26 cellular contexts compared by ENCODE assay signal in the genomic region with DNA sequence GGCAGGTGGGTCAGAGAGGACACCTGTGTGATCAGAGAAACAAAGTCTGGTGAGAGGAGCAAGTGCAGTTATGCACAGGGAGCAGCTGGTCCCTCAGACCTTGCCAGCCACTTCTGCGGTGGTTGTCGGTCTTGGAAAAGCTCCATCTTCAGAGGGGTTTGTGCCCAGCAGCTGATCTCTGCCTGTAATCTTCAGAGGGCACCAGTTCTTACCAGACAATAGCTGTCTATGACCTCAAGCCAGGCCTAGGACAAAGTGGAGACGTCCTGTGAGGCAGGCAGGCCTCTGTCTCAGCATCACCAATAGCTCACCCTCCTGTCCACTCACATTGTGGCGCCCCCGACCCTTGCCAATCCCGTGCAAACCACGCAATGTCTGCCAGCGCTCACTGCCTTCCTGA.
"Had no signal": no experiment of that assay in that cellular context is flagged by ENCODE, and none has a peak within 500 bp of the region (broad histone marks: within the 10 kb centered on the region; RNA-seq: fewer than 3 reads in every experiment).

No MANE protein-coding gene starts in this region.

- H3K36me3 ChIP-seq: neural progenitor cell, prostate gland, right atrium auricular region, sigmoid colon, spleen, thoracic aorta, tibial nerve, upper lobe of left lung, uterus had no signal

- H3K4me2 ChIP-seq: neural progenitor cell had no signal

- H2AFZ ChIP-seq: neural progenitor cell had no signal

- DNase-seq: central memory CD4-positive, alpha-beta T cell; dermis blood vessel endothelial cell; effector memory CD4-positive, alpha-beta T cell; erythroblast; head of caudate nucleus; midbrain; naive thymus-derived CD8-positive, alpha-beta T cell; sigmoid colon; spleen; stimulated activated CD4-positive, alpha-beta T cell treated with anti-CD3 and anti-CD28 coated beads, Interleukin-2, amount 100 ng/mL, for 48 hours; stimulated activated naive B cell treated with anti-CD40 and anti-IgM and Interleukin-4, amounts not matched to agents 10 μg/mL and 1 μg/mL and 100 μg/mL, for 72 hours; upper lobe of left lung; uterus had no signal

- H3K27ac Mint-ChIP-seq: naive thymus-derived CD8-positive, alpha-beta T cell; neural progenitor cell; stimulated activated naive B cell treated with anti-CD40 and anti-IgM and Interleukin-4, amounts not matched to agents 10 μg/mL and 1 μg/mL and 100 μg/mL, for 72 hours; stimulated activated naive CD8-positive, alpha-beta T cell treated with anti-CD3 and anti-CD28 coated beads, Interleukin-15, Interleukin-2, amounts not matched to agents 100 ng/mL and 50 ng/mL, for 24 hours had no signal

- H3K9me3 Mint-ChIP-seq: memory B cell; naive thymus-derived CD8-positive, alpha-beta T cell; neural progenitor cell; stimulated activated naive B cell treated with anti-CD40 and anti-IgM and Interleukin-4, amounts not matched to agents 10 μg/mL and 1 μg/mL and 100 μg/mL, for 72 hours; stimulated activated naive CD8-positive, alpha-beta T cell treated with anti-CD3 and anti-CD28 coated beads, Interleukin-15, Interleukin-2, amounts not matched to agents 100 ng/mL and 50 ng/mL, for 24 hours had no signal

- FAIRE-seq: colon, frontal cortex, keratinocyte had no signal

- H3K9me3 ChIP-seq: prostate gland, right atrium auricular region, sigmoid colon, spleen, thoracic aorta, tibial nerve, upper lobe of left lung, uterus had no signal

- ATAC-seq: left lobe of liver; naive thymus-derived CD8-positive, alpha-beta T cell; stimulated activated naive B cell treated with anti-CD40 and anti-IgM and Interleukin-4, amounts not matched to agents 10 μg/mL and 1 μg/mL and 100 μg/mL, for 72 hours had no signal

- H3K4me3 Mint-ChIP-seq: memory B cell; naive thymus-derived CD8-positive, alpha-beta T cell; neural progenitor cell; stimulated activated naive B cell treated with anti-CD40 and anti-IgM and Interleukin-4, amounts not matched to agents 10 μg/mL and 1 μg/mL and 100 μg/mL, for 72 hours; stimulated activated naive CD8-positive, alpha-beta T cell treated with anti-CD3 and anti-CD28 coated beads, Interleukin-15, Interleukin-2, amounts not matched to agents 100 ng/mL and 50 ng/mL, for 24 hours had no signal

- H3K4me3 ChIP-seq: lung, neural progenitor cell, prostate gland, right atrium auricular region, sigmoid colon, skin epidermis, spleen, thoracic aorta, tibial nerve, upper lobe of left lung, uterus had no signal

- H3K27ac ChIP-seq: neural progenitor cell, prostate gland, right atrium auricular region, sigmoid colon, thoracic aorta had no signal

- H3K9ac ChIP-seq: neural progenitor cell had no signal

- H3K27me3 Mint-ChIP-seq: memory B cell; naive thymus-derived CD8-positive, alpha-beta T cell; stimulated activated naive B cell treated with anti-CD40 and anti-IgM and Interleukin-4, amounts not matched to agents 10 μg/mL and 1 μg/mL and 100 μg/mL, for 72 hours; stimulated activated naive CD8-positive, alpha-beta T cell treated with anti-CD3 and anti-CD28 coated beads, Interleukin-15, Interleukin-2, amounts not matched to agents 100 ng/mL and 50 ng/mL, for 24 hours had no signal

- H3K4me1 ChIP-seq: neural progenitor cell, uterus had no signal

- H3K27me3 ChIP-seq: neural progenitor cell, right atrium auricular region, spleen, tibial nerve, upper lobe of left lung, uterus had no signal

- H3K4me1 Mint-ChIP-seq: memory B cell; naive thymus-derived CD8-positive, alpha-beta T cell; stimulated activated naive B cell treated with anti-CD40 and anti-IgM and Interleukin-4, amounts not matched to agents 10 μg/mL and 1 μg/mL and 100 μg/mL, for 72 hours had no signal

- H3K36me3 Mint-ChIP-seq: memory B cell; neural progenitor cell; stimulated activated naive B cell treated with anti-CD40 and anti-IgM and Interleukin-4, amounts not matched to agents 10 μg/mL and 1 μg/mL and 100 μg/mL, for 72 hours had no signal
